Comparison of ENCODE assay signal across 19 cellular contexts in the genomic region with DNA sequence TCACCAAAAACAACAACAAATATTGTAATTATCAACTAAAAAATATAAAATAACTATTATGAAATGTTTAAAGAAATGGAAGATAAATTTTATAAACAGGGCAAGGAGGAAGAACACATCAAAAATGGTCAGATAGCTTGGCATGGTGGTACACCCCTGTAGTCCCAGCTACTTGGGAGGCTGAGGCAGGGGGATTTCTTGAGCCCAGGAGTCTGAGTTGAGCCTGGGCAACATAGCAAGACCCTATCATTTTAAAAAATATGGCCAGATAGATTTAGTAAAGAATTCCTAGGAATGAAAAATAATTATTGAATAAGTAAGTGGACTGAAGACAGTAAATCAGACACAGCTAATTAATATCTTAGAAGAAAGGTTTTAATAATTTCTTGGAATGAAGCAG.
"Had no signal": no experiment of that assay in that cellular context is flagged by ENCODE, and none has a peak within 500 bp of the region (broad histone marks: within the 10 kb centered on the region; RNA-seq: fewer than 3 reads in every experiment).

No MANE protein-coding gene starts in this region.

- DNase-seq: effector memory CD8-positive, alpha-beta T cell; natural killer cell; occipital lobe; ovary; posterior cingulate gyrus; psoas muscle; right cardiac atrium; stimulated activated CD4-positive, alpha-beta T cell treated with anti-CD3 and anti-CD28 coated beads, Interleukin-15, amount 100 ng/mL, for 24 hours; stimulated activated CD4-positive, alpha-beta T cell treated with anti-CD3 and anti-CD28 coated beads, Interleukin-2, amount 100 ng/mL, for 48 hours; stimulated activated CD8-positive, alpha-beta memory T cell treated with anti-CD3 and anti-CD28 coated beads, Interleukin-4, amount 100 ng/mL, for 48 hours; stimulated activated naive CD8-positive, alpha-beta T cell treated with anti-CD3 and anti-CD28 coated beads, Interleukin-15, Interleukin-2, amounts not matched to agents 100 U/mL and 50 U/mL, for 24 hours; substantia nigra; testis; tibial artery had no signal

- H3K4me3 Mint-ChIP-seq: effector memory CD8-positive, alpha-beta T cell; memory B cell; natural killer cell had no signal

- H3K27me3 Mint-ChIP-seq: effector memory CD8-positive, alpha-beta T cell; memory B cell had no signal

- H3K4me1 ChIP-seq: testis had no signal

- ATAC-seq: effector memory CD8-positive, alpha-beta T cell; natural killer cell had no signal

- H3K36me3 ChIP-seq: ovary, tibial artery, upper lobe of left lung had no signal

- H3K27ac Mint-ChIP-seq: natural killer cell had no signal

- H3K27me3 ChIP-seq: ovary, testis, tibial artery, upper lobe of left lung had no signal

- H3K36me3 Mint-ChIP-seq: natural killer cell had no signal

- H3K27ac ChIP-seq: coronary artery, ovary, psoas muscle, skin epidermis, testis, tibial artery, upper lobe of left lung had no signal

- H3K4me3 ChIP-seq: coronary artery, lung, ovary, psoas muscle, skin epidermis, testis, tibial artery, upper lobe of left lung had no signal

- H3K9me3 Mint-ChIP-seq: effector memory CD8-positive, alpha-beta T cell; memory B cell; natural killer cell had no signal

- H3K9me3 ChIP-seq: ovary, psoas muscle, testis, tibial artery, upper lobe of left lung had no signal
